Comparison of ENCODE assay signal across 17 cellular contexts in genomic region chr3:132405188-132405587, GRCh38. TPM values are rescaled to one million over a fixed set of nuclear protein-coding genes. Genes with fewer than 3 reads are reported as not detected.
DNase-seq lines count a peak whose midpoint lies in the region; ATAC-seq, FAIRE-seq and TF ChIP-seq lines count a peak whose summit lies in the region.
"Had no signal": no experiment of that assay in that cellular context is flagged by ENCODE, and none has a peak within 500 bp of the region (broad histone marks: within the 10 kb centered on the region; RNA-seq: fewer than 3 reads in every experiment).

No MANE protein-coding gene starts in this region.

- H3K36me3 ChIP-seq in fibroblast of lung (ENCODE audit: control insufficient read depth, insufficient read depth, low read length) (no peaks in the 10 kb centered on the region), mucosa of descending colon (ENCODE audit: low read depth) (no peaks in the 10 kb centered on the region)
- H3K36me3 ChIP-seq: colonic mucosa had no signal

- no peak overlapping the region for H3K4me2 ChIP-seq in fibroblast of lung (ENCODE audit: extremely low read depth, insufficient read depth, low read length)

- H3K4me1 ChIP-seq in fibroblast of lung (ENCODE audit: control insufficient read depth, extremely low read depth, insufficient read depth, low read length) (no peaks in the 10 kb centered on the region), mucosa of descending colon (ENCODE audit: low read depth) (no peaks in the 10 kb centered on the region)
- H3K4me1 ChIP-seq: colonic mucosa had no signal

- no peak for TF ChIP-seq CTCF in fibroblast of lung (conservative IDR thresholded peaks at IDR 0.05 in 1 of 2, IDR thresholded peaks at IDR 0.05 in 1 of 2; ENCODE audit: low read depth in 1 of 2, low read length in 2 of 2)
- no peak for TF ChIP-seq CTCF in mucosa of descending colon (IDR thresholded peaks at IDR 0.05)

- no peaks in the 10 kb centered on the region for H3K79me2 ChIP-seq in fibroblast of lung (ENCODE audit: control insufficient read depth, insufficient read depth, low read length)

- ATAC-seq in GM18868 (IDR thresholded peaks at IDR 0.05; ENCODE audit: unreplicated experiment): peak; percentile 58
- ATAC-seq in mucosa of descending colon: peak; percentile 70
- ATAC-seq in GM19328 (IDR thresholded peaks at IDR 0.05; ENCODE audit: unreplicated experiment): no peak
- ATAC-seq: activated T-cell treated with anti-CD3 and anti-CD28 coated beads, Interleukin-2, amount 50 U/mL, for 72 hours; esophagus mucosa had no signal

- H3K9me3 ChIP-seq in fibroblast of lung (ENCODE audit: control insufficient read depth, insufficient read depth, low read depth, low read length): no peaks in the 10 kb centered on the region
- H3K9me3 ChIP-seq in mucosa of descending colon: no peaks in the 10 kb centered on the region
- H3K9me3 ChIP-seq: colonic mucosa had no signal

- H3K4me3 ChIP-seq in fibroblast of lung (replicated peaks in 1 of 4; ENCODE audit: control extremely low read depth in 1 of 4, insufficient read depth in 1 of 4, low read depth in 3 of 4, low read length in 4 of 4): no peak overlapping the region
- no peak overlapping the region for H3K4me3 ChIP-seq in mucosa of descending colon
- H3K4me3 ChIP-seq: colonic mucosa had no signal

- no peak overlapping the region for H3K27ac ChIP-seq in fibroblast of lung (ENCODE audit: insufficient read depth, low read length)
- H3K27ac ChIP-seq: colonic mucosa had no signal

- DNase-seq in NCI-H2081 treated with DMSO at 0.1 percent for 48 hours (lab: John Stamatoyannopoulos, UW) (peak; percentile 46), fibroblast of lung (ENCODE audit: low read depth in 2 of 2) (peak; percentile 18 to 31), mucosa of descending colon (no peak), GM03348 (ENCODE audit: low spot score) (no peak), frontal cortex (ENCODE audit: low spot score in 2 of 2) (no peak)
- DNase-seq in activated CD4-positive, alpha-beta T cell treated with anti-CD3 and anti-CD28 coated beads for 48 hours: no peak
- DNase-seq: activated T-cell treated with anti-CD3 and anti-CD28 coated beads, Interleukin-2, amount 50 U/mL, for 72 hours; Calu3; colonic mucosa; GOT3; NCI-H1048; NCI-H774; occipital lobe; SHP77 treated with DMSO at 0.1 percent for 48 hours had no signal

- no peak for FAIRE-seq in frontal cortex (lab: Jason Lieb, UNC)

- H4K20me1 ChIP-seq in fibroblast of lung (ENCODE audit: control insufficient read depth, extremely low read depth, insufficient read depth, low read length): no peaks in the 10 kb centered on the region

- intact Hi-C loops in mucosa of descending colon (cut with DNase I, micrococcal nuclease): loop anchor here in 1 of 2 donors (10.0 kb wide), 1 partner anchor 50 kb away; no protein-coding TSS in a partner anchor

- no peak overlapping the region for H2AFZ ChIP-seq in fibroblast of lung (ENCODE audit: low read length)

- no peak overlapping the region for H3K9ac ChIP-seq in fibroblast of lung (ENCODE audit: insufficient read depth, low read length)

- no peaks in the 10 kb centered on the region for H3K27me3 ChIP-seq in fibroblast of lung (ENCODE audit: control insufficient read depth, insufficient read depth, low read length)
- H3K27me3 ChIP-seq: colonic mucosa had no signal

RNA-seq across cellular contexts. Expression of gene DNAJC13, which starts 12.1 kb away (rescaled TPM):
- total RNA-seq in fibroblast of lung: 65.7 and 89.0 TPM in 2 replicates
- polyA plus RNA-seq in fibroblast of lung: 50.8 and 56.3 TPM in 2 replicates
- polyA plus RNA-seq in fibroblast of lung (2012): 30.7 and 35.4 TPM in 2 replicates
- polyA minus RNA-seq in fibroblast of lung (ENCODE audit: low replicate concordance): 12.9 and 18.1 TPM in 2 replicates
- 10 to 100 TPM; 47.6 to 62.0 (median 60.4) TPM for total RNA-seq in mucosa of descending colon
- 71.3 TPM for total RNA-seq in frontal cortex

Comparison
In these comparisons a context has a peak if more than half of its experiments do, and no peak if none do; other contexts are left out.
1. DNase-seq: peak in NCI-H2081 treated with DMSO at 0.1 percent for 48 hours (single experiment) and fibroblast of lung (2 of 2); none in mucosa of descending colon (0 of 3), activated CD4-positive, alpha-beta T cell treated with anti-CD3 and anti-CD28 coated beads for 48 hours (single experiment), GM03348 (single experiment) and frontal cortex (0 of 2).